In genomic region chr5:172904643-172905345, GRCh38 we compare ENCODE assay signal across 2 cellular contexts.
TF ChIP-seq lines count a peak whose summit lies in the region.

No MANE protein-coding gene starts in this region.

TF ChIP-seq in IMR-90, 13 proteins besides CTCF, POLR2A, EP300 and RAD21:
- no peak for TF ChIP-seq RCOR1 (IDR thresholded peaks at IDR 0.05; ENCODE audit: insufficient replicate concordance, low read length)
- peak; percentile 94 for TF ChIP-seq CEBPB (IDR thresholded peaks at IDR 0.05; ENCODE audit: low read depth, low read length)

TF ChIP-seq in K562, 482 proteins besides CTCF, POLR2A, EP300 and RAD21:
- TF ChIP-seq SRSF7 (optimal IDR thresholded peaks at IDR 0.05; ENCODE audit: low read depth, low read length) (no peak), ZNF384 (IDR thresholded peaks at IDR 0.05; ENCODE audit: low read depth, low read length) (no peak), SMAD4 (CRISPR knock-in tag; conservative IDR thresholded peaks at IDR 0.05) (no peak), PRDM10 (IDR thresholded peaks at IDR 0.05; ENCODE audit: partially characterized antibody) (no peak), ZMIZ1 (IDR thresholded peaks at IDR 0.05; ENCODE audit: low read depth in 2 of 2, low read length in 2 of 2) (no peak), TFE3 (CRISPR knock-in tag; IDR thresholded peaks at IDR 0.05) (no peak), ATF3 (IDR thresholded peaks at IDR 0.05) (peak; percentile 47), ATF3 (CRISPR knock-in tag; conservative IDR thresholded peaks at IDR 0.05) (no peak), PTTG1 (tag; IDR thresholded peaks at IDR 0.05; ENCODE audit: low read depth) (no peak), CUX1 (CRISPR knock-in tag; IDR thresholded peaks at IDR 0.05) (no peak), ZNF830 (CRISPR knock-in tag; IDR thresholded peaks at IDR 0.05) (no peak), ZC3H11A (IDR thresholded peaks at IDR 0.05; ENCODE audit: low read depth, low read length) (no peak), TFAP4 (CRISPR knock-in tag; IDR thresholded peaks at IDR 0.05; ENCODE audit: borderline replicate concordance) (0 out of 2 replicates have a peak, but pooled peaks have one; percentile 16)
